ENCODE assay signal across 24 cellular contexts in the genomic region with DNA sequence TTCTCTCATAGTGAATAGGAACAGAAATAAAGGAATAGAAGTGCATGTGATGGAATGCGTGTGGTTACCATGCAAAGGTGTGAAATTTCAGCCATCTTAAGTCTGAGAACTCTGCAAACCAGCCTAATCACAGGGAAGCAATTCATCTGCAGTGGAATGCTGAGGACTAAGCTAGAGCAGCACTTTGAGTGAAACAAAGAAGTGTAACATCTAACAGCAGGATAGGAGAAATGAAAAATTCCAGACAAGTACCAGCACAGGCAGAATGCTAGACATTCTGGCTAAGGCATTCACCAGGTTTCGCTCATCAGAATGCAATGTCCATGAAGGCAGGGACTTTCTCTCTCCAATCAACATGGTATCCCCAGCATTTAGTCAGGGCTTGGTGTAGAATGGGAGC.
"Had no signal": no experiment of that assay in that cellular context is flagged by ENCODE, and none has a peak within 500 bp of the region (broad histone marks: within the 10 kb centered on the region; RNA-seq: fewer than 3 reads in every experiment).

No MANE protein-coding gene starts in this region.

- FAIRE-seq: HepG2, RCC 7860 had no signal

- H3K4me1 ChIP-seq: SJSA1 had no signal

- H3K9me3 ChIP-seq: MG63, SJSA1 had no signal

- H3K4me3 ChIP-seq: MG63, SJSA1, SK-N-MC had no signal

- H3K27me3 ChIP-seq: SJSA1 had no signal

- DNase-seq: IMR-90, Karpas-422, KG1, MG63, NCI-H1092, NCI-H1105 treated with DMSO at 0.1 percent for 48 hours, NCI-H1417 treated with DMSO at 0.1 percent for 48 hours, NCI-H146, NCI-H1694 treated with DMSO at 0.1 percent for 48 hours, NCI-H2029, NCI-H2081 treated with DMSO at 0.1 percent for 48 hours, NCI-H2171, NCI-H226, NCI-H446 treated with DMSO at 0.1 percent for 48 hours, NCI-H510A treated with DMSO at 0.1 percent for 48 hours, NCI-H69, NCI-H774, Right ventricle myocardium superior, RPMI8226, SIG-M5 had no signal

- H3K36me3 ChIP-seq: MG63, SJSA1 had no signal

- H3K27ac ChIP-seq: SJSA1, SK-N-MC had no signal
